ENCODE assay signal across 19 cellular contexts in the genomic region with DNA sequence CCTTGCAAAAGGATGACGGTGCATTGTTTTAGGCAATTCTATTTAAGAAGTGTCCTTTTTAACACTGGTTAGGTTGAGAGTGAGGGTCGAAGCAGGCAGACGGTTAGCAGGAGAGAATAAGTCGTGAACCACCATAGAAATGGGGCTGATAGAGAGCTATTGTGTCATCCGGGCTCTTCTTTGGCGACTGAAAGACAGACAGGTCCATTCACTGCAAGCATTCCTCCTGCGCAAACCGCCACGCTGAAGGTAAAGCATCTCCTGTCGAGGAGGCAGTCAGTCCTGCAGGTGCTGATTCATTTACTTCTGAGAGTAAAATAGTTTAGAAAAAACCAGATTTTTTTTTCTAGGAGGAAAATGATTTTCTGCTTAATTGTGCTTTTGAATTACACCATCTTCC.
DNase-seq lines count a peak whose midpoint lies in the region; ATAC-seq and TF ChIP-seq lines count a peak whose summit lies in the region.
"Had no signal": no experiment of that assay in that cellular context is flagged by ENCODE, and none has a peak within 500 bp of the region (broad histone marks: within the 10 kb centered on the region; RNA-seq: fewer than 3 reads in every experiment).

No MANE protein-coding gene starts in this region.

- H2AK5ac ChIP-seq in neuronal stem cell (ENCODE audit: low read depth, low read length) = no peak overlapping the region

- ATAC-seq in HG03095 (IDR thresholded peaks at IDR 0.05; ENCODE audit: unreplicated experiment) = no peak
- ATAC-seq in GM18861 (IDR thresholded peaks at IDR 0.05; ENCODE audit: unreplicated experiment) = no peak
- ATAC-seq: esophagus mucosa; left lung; Panc1; stimulated activated effector memory CD8-positive, alpha-beta T cell treated with anti-CD3 and anti-CD28 coated beads, Interleukin-12 subunit alpha, Interleukin-12 subunit beta, amount 100 ng/mL, for 72 hours had no signal

- H3K36me3 ChIP-seq in left ventricle myocardium inferior = no peaks in the 10 kb centered on the region
- no peaks in the 10 kb centered on the region for H3K36me3 ChIP-seq in neuronal stem cell (replicated peaks in 1 of 2; ENCODE audit: control insufficient read depth in 2 of 2, insufficient read depth in 2 of 2, low read length in 2 of 2)
- no peaks in the 10 kb centered on the region for H3K36me3 ChIP-seq in transverse colon
- H3K36me3 ChIP-seq: colonic mucosa, left lung had no signal

- no peak overlapping the region for H3K4ac ChIP-seq in neuronal stem cell (ENCODE audit: low read length)

- H3K4me2 ChIP-seq in neuronal stem cell (ENCODE audit: insufficient read depth, low read length, poor library complexity, severe bottlenecking) = no peak overlapping the region

- no peak overlapping the region for H3K18ac ChIP-seq in neuronal stem cell (ENCODE audit: low read length)

- H2BK5ac ChIP-seq in neuronal stem cell (ENCODE audit: low read length) = no peak overlapping the region

- H3K9ac ChIP-seq in neuronal stem cell (ENCODE audit: low read depth, low read length, poor library complexity) = no peak overlapping the region

- no peak overlapping the region for H4K91ac ChIP-seq in neuronal stem cell (ENCODE audit: low read depth, low read length, poor library complexity)

- H2BK12ac ChIP-seq in neuronal stem cell (ENCODE audit: low read length) = no peak overlapping the region

- peaks cover 5% of the 10 kb centered on the region for H3K4me1 ChIP-seq in left ventricle myocardium inferior
- peaks cover 0 to 1% of the 10 kb centered on the region in 2 donors for H3K4me1 ChIP-seq in neuronal stem cell (ENCODE audit: control insufficient read depth in 2 of 2, insufficient read depth in 1 of 2, low read depth in 1 of 2, low read length in 2 of 2)
- no peaks in the 10 kb centered on the region for H3K4me1 ChIP-seq in transverse colon
- H3K4me1 ChIP-seq: colonic mucosa, left lung had no signal

- no peaks in the 10 kb centered on the region for H3K9me3 ChIP-seq in left ventricle myocardium inferior (replicated peaks)
- H3K9me3 ChIP-seq in neuronal stem cell (replicated peaks in 1 of 2; ENCODE audit: control insufficient read depth in 2 of 2, insufficient read depth in 1 of 2, low read depth in 1 of 2, low read length in 2 of 2) = no peaks in the 10 kb centered on the region
- H3K9me3 ChIP-seq in transverse colon = no peaks in the 10 kb centered on the region
- H3K9me3 ChIP-seq: colonic mucosa, left lung had no signal

- H2AFZ ChIP-seq in neuronal stem cell (ENCODE audit: low read length) = peak overlapping the region; percentile 42

- TF ChIP-seq CTCF in left ventricle myocardium inferior (IDR thresholded peaks at IDR 0.05; ENCODE audit: borderline replicate concordance) (no peak), dorsolateral prefrontal cortex (IDR thresholded peaks at IDR 0.05 in 54 of 56, conservative IDR thresholded peaks at IDR 0.05 in 2 of 56; ENCODE audit: low read depth in 1 of 56, partially characterized antibody in 56 of 56) (no peak), transverse colon (IDR thresholded peaks at IDR 0.05) (no peak)

- H3K79me1 ChIP-seq in neuronal stem cell (ENCODE audit: low read depth, low read length) = no peaks in the 10 kb centered on the region

- TF ChIP-seq POLR2A in transverse colon (IDR thresholded peaks at IDR 0.05) = no peak

- DNase-seq in left ventricle myocardium inferior (no peak), cardiac septum (ENCODE audit: low spot score) (no peak), dorsolateral prefrontal cortex (peak in 2 of 10 donors; percentile 18 to 38), neuronal stem cell (ENCODE audit: low spot score) (no peak), transverse colon (no peak), posterior vena cava (ENCODE audit: low spot score) (no peak)
- DNase-seq: activated CD8-positive, alpha-beta memory T cell treated with anti-CD3 and anti-CD28 coated beads for 24 hours; colonic mucosa; EL; hippocampal formation; left lung; naive B cell; NCI-H1694 treated with DMSO at 0.1 percent for 48 hours; NCI-H69 had no signal

- no peak overlapping the region for H4K8ac ChIP-seq in neuronal stem cell (ENCODE audit: low read depth, low read length)

- no peak overlapping the region for H3K23ac ChIP-seq in neuronal stem cell (ENCODE audit: low read depth, low read length, poor library complexity)

- in situ Hi-C loops in transverse colon (cut with MboI; ENCODE audit: low pct_ligation_motif_present in 1 of 4, low pct_unique_long_range_greater_than_20kb in 1 of 4, low sequenced_read_pairs in 3 of 4) = no loop called here

- no peak overlapping the region for H2BK15ac ChIP-seq in neuronal stem cell (ENCODE audit: low read length)

- H3K14ac ChIP-seq in neuronal stem cell (ENCODE audit: low read length) = no peak overlapping the region

- TF ChIP-seq EP300 in transverse colon (IDR thresholded peaks at IDR 0.05; ENCODE audit: low read depth) = no peak

- WGBS in neuronal stem cell (ENCODE audit: extremely low coverage in 2 of 2, insufficient read length in 2 of 2, insufficient replicate concordance in 1 of 2), 2 donors = no CpG with 5 or more reads among the region's 10 CpGs
- WGBS in transverse colon (ENCODE audit: low coverage in 1 of 2), 2 donors = 58 to 66% methylated on average over 4 to 10 of the region's 10 CpGs

- H2BK120ac ChIP-seq in neuronal stem cell (ENCODE audit: low read depth, low read length) = no peak overlapping the region

- intact Hi-C loops in left ventricle myocardium inferior (cut with micrococcal nuclease) = no loop called here
- intact Hi-C loops in cardiac septum (cut with DNase I) = loop anchor here (5.0 kb wide), 1 partner anchor 110 kb away; no protein-coding TSS in a partner anchor
- intact Hi-C loops in dorsolateral prefrontal cortex (cut with DNase I) = no loop called here
- intact Hi-C loops in transverse colon (cut with DNase I; ENCODE audit: low total_unique reads) = no loop called here
- intact Hi-C loops in posterior vena cava (cut with DNase I) = loop anchor here (5.0 kb wide), 3 partner anchors 65 to 1005 kb away; a partner anchor contains a TSS

- peaks cover 32% of the 10 kb centered on the region for H3K27me3 ChIP-seq in left ventricle myocardium inferior (ENCODE audit: low read depth)
- H3K27me3 ChIP-seq in dorsolateral prefrontal cortex = peaks cover 0 to 60% (median 17%) of the 10 kb centered on the region in 45 donors
- peaks cover 0 to 5% (median 0%) of the 10 kb centered on the region in 3 experiments for H3K27me3 ChIP-seq in neuronal stem cell (ENCODE audit: control insufficient read depth in 3 of 3, insufficient read depth in 3 of 3, low read depth in 1 of 3, low read length in 3 of 3)
- peaks cover 10% of the 10 kb centered on the region for H3K27me3 ChIP-seq in transverse colon

- peak overlapping the region; percentile 66 for H3K4me3 ChIP-seq in left ventricle myocardium inferior
- H3K4me3 ChIP-seq in dorsolateral prefrontal cortex = peak overlapping the region in 54 of 59 donors; percentile 0 to 65 (median 47)
- H3K4me3 ChIP-seq in neuronal stem cell (ENCODE audit: low read length in 2 of 2) = no peak overlapping the region
- no peak overlapping the region for H3K4me3 ChIP-seq in transverse colon

- peak overlapping the region; percentile 85 for H3K27ac ChIP-seq in left ventricle myocardium inferior (replicated peaks)
- H3K27ac ChIP-seq in dorsolateral prefrontal cortex = peak overlapping the region in 54 of 59 donors; percentile 13 to 95 (median 82)
- H3K27ac ChIP-seq in neuronal stem cell (replicated peaks; ENCODE audit: low read length) = no peak overlapping the region
- H3K27ac ChIP-seq in transverse colon = peak overlapping the region in 3 of 4 donors; percentile 5 to 54 (median 49)
- H3K27ac ChIP-seq: colonic mucosa had no signal

Comparison
In these comparisons a context has a peak if more than half of its experiments do, and no peak if none do; other contexts are left out.
1. intact Hi-C loops: an anchor here in cardiac septum (5.0 kb wide) and posterior vena cava (5.0 kb wide); none called in left ventricle myocardium inferior, dorsolateral prefrontal cortex and transverse colon.
2. H3K4me3 ChIP-seq: peak in left ventricle myocardium inferior (single experiment) and dorsolateral prefrontal cortex (54 of 59); none in neuronal stem cell (0 of 2) and transverse colon (0 of 4).